Comparison of ENCODE assay signal across 21 cellular contexts in genomic region chr1:210652329-210652954, GRCh38.
DNase-seq lines count a peak whose midpoint lies in the region; ATAC-seq and TF ChIP-seq lines count a peak whose summit lies in the region.
"Had no signal": no experiment of that assay in that cellular context is flagged by ENCODE, and none has a peak within 500 bp of the region (broad histone marks: within the 10 kb centered on the region; RNA-seq: fewer than 3 reads in every experiment).

No MANE protein-coding gene starts in this region.

- H3K27ac ChIP-seq in Karpas-422 (ENCODE audit: low read length) (peak overlapping the region; percentile 74), tibial nerve (no peak overlapping the region)
- H3K27ac ChIP-seq: 22Rv1; A549; BLaER1 treated with 17β-estradiol and CSF1 and Interleukin-3, amounts not matched to agents 10 nM and 100 nM had no signal

- TF ChIP-seq EP300 in tibial nerve (IDR thresholded peaks at IDR 0.05) = no peak

- H3K36me3 ChIP-seq in Karpas-422 (ENCODE audit: insufficient read depth, low read length) (no peaks in the 10 kb centered on the region), tibial nerve (no peaks in the 10 kb centered on the region)
- H3K36me3 ChIP-seq: BE2C; BLaER1 treated with 17β-estradiol and CSF1 and Interleukin-3, amounts not matched to agents 10 nM and 100 nM; HAP-1 had no signal

- no peak overlapping the region for H3K4me3 Mint-ChIP-seq in WTC11
- H3K4me3 Mint-ChIP-seq: CD14-positive monocyte; CD4-positive, alpha-beta T cell; CD8-positive, alpha-beta memory T cell; HFFc6 had no signal

- peak overlapping the region; percentile 63 for H3K4me2 ChIP-seq in Karpas-422 (ENCODE audit: low read depth, low read length, poor library complexity, severe bottlenecking)
- H3K4me2 ChIP-seq: A549; BLaER1 treated with 17β-estradiol and CSF1 and Interleukin-3, amounts not matched to agents 10 nM and 100 nM had no signal

- no peak for TF ChIP-seq POLR2A in tibial nerve (IDR thresholded peaks at IDR 0.05)

- TF ChIP-seq CTCF in WTC11 (IDR thresholded peaks at IDR 0.05) = no peak
- no peak for TF ChIP-seq CTCF in tibial nerve (IDR thresholded peaks at IDR 0.05)

- H3K27me3 ChIP-seq in Karpas-422 (ENCODE audit: low read length) (no peaks in the 10 kb centered on the region), tibial nerve (no peaks in the 10 kb centered on the region)
- H3K27me3 ChIP-seq: BLaER1 treated with 17β-estradiol and CSF1 and Interleukin-3, amounts not matched to agents 10 nM and 100 nM had no signal

- H3K4me1 ChIP-seq in Karpas-422 (ENCODE audit: low read length) = peaks cover 33% of the 10 kb centered on the region
- H3K4me1 ChIP-seq in tibial nerve = no peaks in the 10 kb centered on the region
- H3K4me1 ChIP-seq: HAP-1 had no signal

- POLR2A ChIA-PET in WTC11 (lab: Charles Lee) = no interaction called here

- H3K27ac Mint-ChIP-seq in WTC11 = no peak overlapping the region
- H3K27ac Mint-ChIP-seq: CD14-positive monocyte; CD4-positive, alpha-beta T cell; CD8-positive, alpha-beta memory T cell; HFFc6 had no signal

- no peaks in the 10 kb centered on the region for H3K27me3 Mint-ChIP-seq in WTC11 (ENCODE audit: low read depth)
- H3K27me3 Mint-ChIP-seq: CD4-positive, alpha-beta T cell; CD8-positive, alpha-beta memory T cell had no signal

- peaks cover 4% of the 10 kb centered on the region; the same call in 1 of the 2 replicates for H3K36me3 Mint-ChIP-seq in WTC11
- H3K36me3 Mint-ChIP-seq: CD14-positive monocyte had no signal

- no peaks in the 10 kb centered on the region for H3K79me2 ChIP-seq in Karpas-422 (ENCODE audit: low read length)

- 91 to 93% methylated on average over 7 of the region's 7 CpGs for WGBS in tibial nerve, 2 donors

- H3K9me3 ChIP-seq in Karpas-422 (ENCODE audit: low read length) (no peaks in the 10 kb centered on the region), tibial nerve (no peaks in the 10 kb centered on the region)
- H3K9me3 ChIP-seq: A549, BE2C, HAP-1 had no signal

- peak; percentile 58 for ATAC-seq in WTC11
- ATAC-seq: A549 had no signal

- peak overlapping the region; percentile 41 for H2AFZ ChIP-seq in Karpas-422 (ENCODE audit: low read length)

- peaks cover 5% of the 10 kb centered on the region for H3K9me3 Mint-ChIP-seq in WTC11
- H3K9me3 Mint-ChIP-seq: CD4-positive, alpha-beta T cell; CD8-positive, alpha-beta memory T cell; HFFc6 had no signal

- peaks cover 7% of the 10 kb centered on the region for H3K4me1 Mint-ChIP-seq in WTC11
- H3K4me1 Mint-ChIP-seq: CD14-positive monocyte had no signal

- CTCF ChIA-PET in WTC11 (lab: Charles Lee) = no interaction called here

- H3K4me3 ChIP-seq in Karpas-422 (ENCODE audit: low read length) = peak overlapping the region; percentile 38; the same call in 1 of the 2 replicates
- no peak overlapping the region for H3K4me3 ChIP-seq in tibial nerve
- H3K4me3 ChIP-seq: A549; BLaER1 treated with 17β-estradiol and CSF1 and Interleukin-3, amounts not matched to agents 10 nM and 100 nM; HAP-1 had no signal

- H3K9ac ChIP-seq in Karpas-422 (ENCODE audit: low read length) = peak overlapping the region; percentile 34
- H3K9ac ChIP-seq: BLaER1 treated with 17β-estradiol and CSF1 and Interleukin-3, amounts not matched to agents 10 nM and 100 nM had no signal

- peak; percentile 2 for DNase-seq in NCI-H2107 (lab: John Stamatoyannopoulos, UW)
- DNase-seq in NCI-H2107 treated with DMSO at 0.1 percent for 48 hours (lab: John Stamatoyannopoulos, UW; ENCODE audit: unreplicated experiment) = no peak
- DNase-seq in Karpas-422 = peak; percentile 81
- no peak for DNase-seq in WTC11 (ENCODE audit: low spot score)
- DNase-seq in DMS53 (lab: John Stamatoyannopoulos, UW) = no peak
- DNase-seq in tibial nerve (ENCODE audit: low spot score in 2 of 2) = no peak
- DNase-seq: ACHN; AML-193; BE2C; CD4-positive, alpha-beta T cell; CD8-positive, alpha-beta memory T cell; DMS 273 treated with DMSO at 0.1 percent for 48 hours; DMS79 treated with DMSO at 0.1 percent for 48 hours; GF-D8; GOT3; HFFc6 had no signal

- no peaks in the 10 kb centered on the region for H3K9me2 ChIP-seq in Karpas-422 (replicated peaks; ENCODE audit: insufficient read depth, low read length)

- no peaks in the 10 kb centered on the region for H4K20me1 ChIP-seq in Karpas-422 (ENCODE audit: insufficient read depth, low read depth, low read length)
- H4K20me1 ChIP-seq: BLaER1 treated with 17β-estradiol and CSF1 and Interleukin-3, amounts not matched to agents 10 nM and 100 nM had no signal

TF ChIP-seq in WTC11, 78 proteins besides CTCF, POLR2A, EP300 and RAD21:
- no peak for TF ChIP-seq ELF4 (CRISPR knock-in tag; IDR thresholded peaks at IDR 0.05; ENCODE audit: low read depth)

Comparison
In these comparisons a context has a peak if more than half of its experiments do, and no peak if none do; other contexts are left out.
1. DNase-seq: peak in NCI-H2107 (single experiment) and Karpas-422 (single experiment); none in NCI-H2107 treated with DMSO at 0.1 percent for 48 hours (single experiment), WTC11 (single experiment), DMS53 (single experiment) and tibial nerve (0 of 2).